Comparison of ENCODE assay signal across 24 cellular contexts in genomic region chr15:24078310-24079029, GRCh38.
"Had no signal": no experiment of that assay in that cellular context is flagged by ENCODE, and none has a peak within 500 bp of the region (broad histone marks: within the 10 kb centered on the region; RNA-seq: fewer than 3 reads in every experiment).

No MANE protein-coding gene starts in this region.

- H3K4me3 ChIP-seq: colonic mucosa, coronary artery, dorsolateral prefrontal cortex, esophagus muscularis mucosa, esophagus squamous epithelium, gastrocnemius medialis, gastroesophageal sphincter, heart left ventricle, heart right ventricle had no signal

- H3K27ac ChIP-seq: colonic mucosa, coronary artery, dorsolateral prefrontal cortex, epithelial cell of prostate, esophagus muscularis mucosa, esophagus squamous epithelium, foreskin keratinocyte, gastrocnemius medialis, gastroesophageal sphincter, heart left ventricle, heart right ventricle had no signal

- ATAC-seq: effector memory CD8-positive, alpha-beta T cell; esophagus mucosa; foreskin keratinocyte; gastrocnemius medialis; gastroesophageal sphincter; heart left ventricle had no signal

- H3K36me3 ChIP-seq: colonic mucosa, esophagus muscularis mucosa, esophagus squamous epithelium, gastrocnemius medialis, gastroesophageal sphincter, heart left ventricle, heart right ventricle had no signal

- H3K27me3 ChIP-seq: colonic mucosa, esophagus muscularis mucosa, esophagus squamous epithelium, foreskin keratinocyte, gastrocnemius medialis, gastroesophageal sphincter, heart left ventricle, heart right ventricle had no signal

- H3K4me1 ChIP-seq: colonic mucosa, esophagus muscularis mucosa, esophagus squamous epithelium, foreskin keratinocyte, gastrocnemius medialis, gastroesophageal sphincter, heart left ventricle, heart right ventricle had no signal

- H3K9me3 ChIP-seq: colonic mucosa, gastrocnemius medialis had no signal

- DNase-seq: colonic mucosa; cortex of kidney; dermis blood vessel endothelial cell; dorsolateral prefrontal cortex; effector CD4-positive, alpha-beta T cell; effector CD8-positive, alpha-beta T cell; effector memory CD4-positive, alpha-beta T cell; effector memory CD8-positive, alpha-beta T cell; endodermal cell; erythroblast; esophagus squamous epithelium; foreskin fibroblast; foreskin keratinocyte; foreskin melanocyte; gastrocnemius medialis; glutamatergic neuron; head of caudate nucleus; heart right ventricle had no signal
